In the genomic region with DNA sequence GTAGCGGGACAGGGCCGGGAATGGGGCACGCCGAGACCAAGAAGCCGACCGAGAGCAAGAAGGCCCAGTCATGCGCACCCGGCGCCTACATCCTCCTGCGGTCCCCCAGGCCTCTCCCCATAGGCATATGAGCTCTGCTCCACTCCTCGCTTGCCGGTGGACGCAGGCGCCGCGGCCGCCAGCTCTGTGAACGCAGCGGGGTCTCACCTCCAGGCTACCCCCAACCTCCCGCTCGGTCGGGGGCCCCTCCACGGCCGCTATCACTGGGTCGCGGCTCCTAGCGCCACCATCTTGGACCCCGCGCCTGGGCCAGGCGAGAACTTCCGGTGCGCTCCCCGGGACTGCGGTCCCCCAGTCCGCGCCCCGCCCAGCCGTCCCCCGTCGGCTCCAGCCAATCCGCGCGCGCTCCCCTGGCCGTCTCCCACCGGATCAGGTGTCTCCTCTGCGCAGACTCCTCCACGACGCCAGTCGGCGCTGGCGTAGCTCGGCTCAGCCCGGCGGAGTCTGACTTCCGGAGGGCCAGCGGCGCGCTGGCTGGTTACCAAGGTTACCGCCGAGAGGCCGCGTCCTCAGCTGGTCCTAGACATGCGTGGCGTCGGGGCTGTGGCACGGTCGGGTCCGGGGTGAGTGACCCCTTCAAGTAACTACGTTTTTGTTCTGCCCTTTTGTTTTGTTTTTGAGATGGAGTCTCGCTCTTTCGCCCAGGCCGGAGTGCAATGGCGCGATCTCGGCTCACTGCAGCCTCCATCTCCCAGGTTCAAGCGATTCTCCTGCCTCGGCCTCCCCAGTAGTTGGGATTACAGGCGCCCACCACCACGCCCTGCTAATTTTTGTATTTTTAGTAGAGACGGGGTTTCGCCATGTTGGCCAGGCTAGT, we compare ENCODE assay signal across 8 cellular contexts. TPM values are rescaled to one million over a fixed set of nuclear protein-coding genes. Genes with fewer than 3 reads are reported as not detected.
DNase-seq lines count a peak whose midpoint lies in the region; ATAC-seq and TF ChIP-seq lines count a peak whose summit lies in the region.

A gene (minus strand): TSS at position 328 of the 877 bp plus-strand sequence. CDS start 7,612 bp downstream, outside the sequence.

- POLR2A ChIA-PET in GM10248 (lab: Yijun Ruan, JAX): interaction anchor here (0.5 to 1.9 kb wide), 3 partner anchors 35 to 125 kb away, joined by 3 to 5 read pairs (median 3); a partner anchor contains a TSS
- POLR2A ChIA-PET in SK-N-SH (lab: Yijun Ruan, JAX): interaction anchor here (1.1 to 1.4 kb wide), 2 partner anchors 9 to 80 kb away, joined by 3 read pairs; a partner anchor contains a TSS

- H3K4me1 ChIP-seq in SK-N-SH (ENCODE audit: control insufficient read depth in 1 of 2, insufficient read depth in 2 of 2, low read depth in 1 of 2, low read length in 1 of 2) (peaks cover 0 to 7% of the 10 kb centered on the region in 2 experiments; a peak in 1 of 4 replicates), osteoblast (ENCODE audit: insufficient read depth, low read length) (peaks cover 9% of the 10 kb centered on the region), testis (peaks cover 12% of the 10 kb centered on the region)

- peaks cover 4% of the 10 kb centered on the region for H3K27me3 Mint-ChIP-seq in glutamatergic neuron (ENCODE audit: unreplicated experiment)

- H3K4me3 ChIP-seq in SK-N-SH (ENCODE audit: low read depth in 2 of 2, low read length in 1 of 2): peak within 1 kb of the TSS; percentile 79 to 94
- H3K4me3 ChIP-seq in osteoblast (ENCODE audit: insufficient read depth, low read length): peak within 1 kb of the TSS; percentile 94
- peak within 1 kb of the TSS; percentile 70 to 82 for H3K4me3 ChIP-seq in testis

- peaks cover 19 to 22% of the 10 kb centered on the region in 2 donors for H3K9me3 Mint-ChIP-seq in activated naive CD4-positive, alpha-beta T cell treated with anti-CD3 and anti-CD28 coated beads, Interleukin-2, amount 50 U/mL, for 72 hours
- peaks cover 22% of the 10 kb centered on the region for H3K9me3 Mint-ChIP-seq in glutamatergic neuron (ENCODE audit: unreplicated experiment)

- peak; percentile 85 for TF ChIP-seq CTCF in GM10248 (IDR thresholded peaks at IDR 0.05; ENCODE audit: control extremely low read depth, extremely low read depth, low read depth, missing control alignments)
- TF ChIP-seq CTCF in SK-N-SH (IDR thresholded peaks at IDR 0.05): peak; percentile 69
- peak; percentile 59 for TF ChIP-seq CTCF in glutamatergic neuron (IDR thresholded peaks at IDR 0.05; ENCODE audit: partially characterized antibody, unreplicated experiment)
- TF ChIP-seq CTCF in osteoblast (IDR thresholded peaks at IDR 0.05; ENCODE audit: extremely low read depth, low read depth, low read length): peak; percentile 70
- peak; percentile 49 to 74 (median 60) for TF ChIP-seq CTCF in testis (IDR thresholded peaks at IDR 0.05)

- H3K36me3 Mint-ChIP-seq in activated naive CD4-positive, alpha-beta T cell treated with anti-CD3 and anti-CD28 coated beads, Interleukin-2, amount 50 U/mL, for 72 hours: peaks cover 48 to 49% of the 10 kb centered on the region in 2 donors
- H3K36me3 Mint-ChIP-seq in glutamatergic neuron (ENCODE audit: unreplicated experiment): peaks cover 36% of the 10 kb centered on the region

- H4K20me1 ChIP-seq in SK-N-SH (ENCODE audit: insufficient read depth): no peaks in the 10 kb centered on the region
- no peaks in the 10 kb centered on the region for H4K20me1 ChIP-seq in osteoblast (ENCODE audit: insufficient read depth, low read length)

- H3K27ac ChIP-seq in SK-N-SH (ENCODE audit: low read depth in 2 of 2, low read length in 1 of 2) (peak within 1 kb of the TSS; percentile 71 to 80), osteoblast (ENCODE audit: low read depth, low read length) (peak within 1 kb of the TSS; percentile 75), testis (peak within 1 kb of the TSS; percentile 41 to 78)

- TF ChIP-seq RAD21 in SK-N-SH (IDR thresholded peaks at IDR 0.05; ENCODE audit: low read length): no peak

- no peak for TF ChIP-seq EP300 in SK-N-SH (IDR thresholded peaks at IDR 0.05; ENCODE audit: borderline replicate concordance in 1 of 2, low read depth in 1 of 2, low read length in 1 of 2)

- H3K4me2 ChIP-seq in SK-N-SH: peak within 1 kb of the TSS; percentile 80
- peak within 1 kb of the TSS; percentile 91 for H3K4me2 ChIP-seq in osteoblast (ENCODE audit: insufficient read depth, low read length)

- peak within 1 kb of the TSS; percentile 96 for H3K4me3 Mint-ChIP-seq in glutamatergic neuron (ENCODE audit: unreplicated experiment)

- H3K27me3 ChIP-seq in SK-N-SH (ENCODE audit: insufficient read depth): no peaks in the 10 kb centered on the region
- no peaks in the 10 kb centered on the region for H3K27me3 ChIP-seq in osteoblast (ENCODE audit: insufficient read depth, low read length)
- no peaks in the 10 kb centered on the region for H3K27me3 ChIP-seq in testis

- H3K9ac ChIP-seq in SK-N-SH: peak within 1 kb of the TSS; percentile 81

- no peak for TF ChIP-seq POLR2A in testis (IDR thresholded peaks at IDR 0.05)

- H3K4me1 Mint-ChIP-seq in glutamatergic neuron (ENCODE audit: low read depth, unreplicated experiment): peaks cover 8% of the 10 kb centered on the region

- H3K9me3 ChIP-seq in SK-N-SH (peaks cover 21% of the 10 kb centered on the region), osteoblast (ENCODE audit: low read depth, low read length) (peaks cover 4% of the 10 kb centered on the region), testis (no peaks in the 10 kb centered on the region)

- 7% methylated on average over 38 of the region's 82 CpGs for WGBS in SK-N-SH (ENCODE audit: low lambda C conversion rate)
- 2% methylated on average over 24 to 50 of the region's 82 CpGs for WGBS in testis, 2 donors

- CTCF ChIA-PET in GM10248 (lab: Yijun Ruan, JAX): interaction anchor here (0.7 to 10.3 kb wide), 14 partner anchors 9 to 894 kb away, joined by 3 to 110 read pairs (median 4); a partner anchor contains a TSS
- CTCF ChIA-PET in SK-N-SH (lab: Yijun Ruan, JAX): interaction anchor here (0.6 to 2.7 kb wide), 6 partner anchors 9 to 104 kb away, joined by 3 to 15 read pairs (median 4); no protein-coding TSS in a partner anchor

- H3F3A ChIP-seq in SK-N-SH (replicated peaks; ENCODE audit: insufficient read depth): peaks cover 6% of the 10 kb centered on the region

- peak within 1 kb of the TSS; percentile 93 for H2AFZ ChIP-seq in SK-N-SH (ENCODE audit: low read depth)
- peak within 1 kb of the TSS; percentile 95 for H2AFZ ChIP-seq in osteoblast (ENCODE audit: low read length)

- H3K79me2 ChIP-seq in SK-N-SH (ENCODE audit: insufficient read depth) (peaks cover 37% of the 10 kb centered on the region), osteoblast (ENCODE audit: insufficient read depth, low read length) (peaks cover 29% of the 10 kb centered on the region)

- peak; percentile 99 for DNase-seq in GM10248 (ENCODE audit: extremely low spot score)
- DNase-seq in NCI-H1048 (lab: John Stamatoyannopoulos, UW): peak; percentile 94
- peak; percentile 99 for DNase-seq in SK-N-SH
- DNase-seq in activated naive CD4-positive, alpha-beta T cell treated with anti-CD3 and anti-CD28 coated beads, Interleukin-2, amount 50 U/mL, for 72 hours (ENCODE audit: low spot score in 2 of 2): peak; percentile 97 to 98
- DNase-seq in glutamatergic neuron: peak; percentile 99
- DNase-seq in osteoblast (ENCODE audit: insufficient read length, low spot score, missing footprints): peak; percentile 99
- DNase-seq in testis: peak; percentile 98

- H3K9me2 ChIP-seq in SK-N-SH: no peaks in the 10 kb centered on the region

- peak within 1 kb of the TSS; percentile 92 to 93 for H3K27ac Mint-ChIP-seq in activated naive CD4-positive, alpha-beta T cell treated with anti-CD3 and anti-CD28 coated beads, Interleukin-2, amount 50 U/mL, for 72 hours
- H3K27ac Mint-ChIP-seq in glutamatergic neuron (ENCODE audit: unreplicated experiment): peak within 1 kb of the TSS; percentile 83

- peak; percentile 93 for ATAC-seq in HG02571 (IDR thresholded peaks at IDR 0.05; ENCODE audit: unreplicated experiment)
- peak; percentile 99 to 100 for ATAC-seq in activated naive CD4-positive, alpha-beta T cell treated with anti-CD3 and anti-CD28 coated beads, Interleukin-2, amount 50 U/mL, for 72 hours

- peaks cover 6 to 40% of the 10 kb centered on the region in 2 experiments for H3K36me3 ChIP-seq in SK-N-SH (replicated peaks in 1 of 2; ENCODE audit: control insufficient read depth in 1 of 2, insufficient read depth in 2 of 2, low read length in 1 of 2)
- H3K36me3 ChIP-seq in osteoblast (ENCODE audit: insufficient read depth, low read length): peaks cover 14% of the 10 kb centered on the region
- H3K36me3 ChIP-seq in testis (ENCODE audit: low read depth, missing control alignments): no peaks in the 10 kb centered on the region

- intact Hi-C loops in testis (cut with DNase I; ENCODE audit: low total_unique reads): no loop called here

TF ChIP-seq in SK-N-SH, 30 proteins besides CTCF, POLR2A, EP300 and RAD21 (continues in another document):
- TF ChIP-seq RCOR1 (IDR thresholded peaks at IDR 0.05; ENCODE audit: low read length): no peak; the same call in 1 of the 2 replicates

RNA-seq across cellular contexts. Expression of the gene that starts here (rescaled TPM):
- polyA plus RNA-seq in SK-N-SH (2012; rRNA removed) (2.8 and 4.8 TPM in 2 replicates), testis (ENCODE audit: insufficient read depth, low read depth, low replicate concordance) (5.8 TPM)
- 2.5 and 2.6 TPM in 2 replicates for polyA plus RNA-seq in SK-N-SH (2012; cell fraction: cytosol; rRNA removed)
- polyA plus RNA-seq in SK-N-SH (2012; cell fraction: nucleus; rRNA removed): 12.7 and 14.6 TPM in 2 replicates
- total RNA-seq in activated naive CD4-positive, alpha-beta T cell treated with anti-CD3 and anti-CD28 coated beads, Interleukin-2, amount 50 U/mL, for 72 hours: 1 to 10 TPM; 3.3 to 8.2 TPM
- total RNA-seq in glutamatergic neuron (ENCODE audit: unreplicated experiment) (21.2 TPM), osteoblast (8.7 and 11.5 TPM in 2 replicates), testis (10 to 100 TPM; 31.3 to 41.3 TPM)

Comparison
In these comparisons a context has a peak if more than half of its experiments do, and no peak if none do; other contexts are left out.
1. Peak in every context shown above with its lines: DNase-seq, ATAC-seq, H3K4me3 ChIP-seq and H3K27ac ChIP-seq.